In the genomic region with DNA sequence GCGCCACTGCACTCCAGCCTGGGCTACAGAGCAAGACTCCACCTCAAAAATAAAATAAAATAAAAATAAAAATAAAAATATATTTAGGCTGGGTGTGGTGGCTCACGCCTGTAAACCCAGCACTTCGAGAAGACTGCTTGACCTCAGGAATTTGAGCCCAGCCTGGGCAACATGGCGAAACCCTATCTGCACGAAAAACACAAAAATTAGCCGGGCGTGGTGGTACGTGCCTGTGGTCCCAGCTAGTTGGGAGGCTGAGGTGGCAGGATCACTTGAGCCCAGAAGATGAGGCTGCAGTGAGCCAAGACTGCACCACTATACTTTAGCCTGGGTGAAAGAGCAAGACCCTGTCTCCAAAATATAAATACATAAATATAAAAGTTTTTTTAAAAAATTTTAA, we compare ENCODE assay signal across 14 cellular contexts. TPM values are rescaled to one million over a fixed set of nuclear protein-coding genes. Genes with fewer than 3 reads are reported as not detected.
DNase-seq lines count a peak whose midpoint lies in the region; ATAC-seq and TF ChIP-seq lines count a peak whose summit lies in the region.
"Had no signal": no experiment of that assay in that cellular context is flagged by ENCODE, and none has a peak within 500 bp of the region (broad histone marks: within the 10 kb centered on the region; RNA-seq: fewer than 3 reads in every experiment).

No MANE protein-coding gene starts in this region.

- intact Hi-C loops in thyroid gland (cut with DNase I), result no loop called here

- peaks cover 3 to 19% of the 10 kb centered on the region in 2 donors for H3K36me3 Mint-ChIP-seq in stimulated activated naive B cell treated with anti-CD40 and anti-IgM and Interleukin-4, amounts not matched to agents 10 μg/mL and 1 μg/mL and 100 μg/mL, for 72 hours

- H4K20me1 ChIP-seq in SK-N-SH (ENCODE audit: insufficient read depth), result peaks cover 100% of the 10 kb centered on the region

- H3K36me3 ChIP-seq in SK-N-SH (replicated peaks in 1 of 2; ENCODE audit: control insufficient read depth in 1 of 2, insufficient read depth in 2 of 2, low read length in 1 of 2) (peaks cover 22 to 42% of the 10 kb centered on the region in 2 experiments), adipocyte (ENCODE audit: control insufficient read depth, insufficient read depth, low read length, severe bottlenecking) (peaks cover 2% of the 10 kb centered on the region), thyroid gland (no peaks in the 10 kb centered on the region)
- H3K36me3 ChIP-seq: HAP-1 had no signal

- H3K79me2 ChIP-seq in SK-N-SH (ENCODE audit: insufficient read depth), result peaks cover 100% of the 10 kb centered on the region

- no peaks in the 10 kb centered on the region for H3K27me3 Mint-ChIP-seq in stimulated activated naive B cell treated with anti-CD40 and anti-IgM and Interleukin-4, amounts not matched to agents 10 μg/mL and 1 μg/mL and 100 μg/mL, for 72 hours
- H3K27me3 Mint-ChIP-seq: CD4-positive, CD25-positive, alpha-beta regulatory T cell had no signal

- no peak overlapping the region for H2AFZ ChIP-seq in SK-N-SH (ENCODE audit: low read depth)

- CTCF ChIA-PET in SK-N-SH (lab: Yijun Ruan, JAX), result no interaction called here

- TF ChIP-seq RAD21 in SK-N-SH (IDR thresholded peaks at IDR 0.05; ENCODE audit: low read length), result no peak

- no peaks in the 10 kb centered on the region for H3K9me3 Mint-ChIP-seq in stimulated activated naive B cell treated with anti-CD40 and anti-IgM and Interleukin-4, amounts not matched to agents 10 μg/mL and 1 μg/mL and 100 μg/mL, for 72 hours

- TF ChIP-seq POLR2A in thyroid gland (IDR thresholded peaks at IDR 0.05), result no peak

- H3K27me3 ChIP-seq in SK-N-SH (ENCODE audit: insufficient read depth) (no peaks in the 10 kb centered on the region), adipocyte (replicated peaks; ENCODE audit: control insufficient read depth, insufficient read depth, low read length) (no peaks in the 10 kb centered on the region), thyroid gland (no peaks in the 10 kb centered on the region)
- H3K27me3 ChIP-seq: BLaER1 had no signal

- H3K4me3 ChIP-seq in SK-N-SH (ENCODE audit: low read depth in 2 of 2, low read length in 1 of 2) (no peak overlapping the region), adipocyte (ENCODE audit: low read length) (peak overlapping the region; percentile 100), thyroid gland (replicated peaks in 1 of 3) (no peak overlapping the region)
- H3K4me3 ChIP-seq: BLaER1, HAP-1 had no signal

- H3K9ac ChIP-seq in SK-N-SH (no peak overlapping the region), adipocyte (ENCODE audit: low read length) (no peak overlapping the region)
- H3K9ac ChIP-seq: BLaER1 had no signal

- TF ChIP-seq CTCF in SK-N-SH (IDR thresholded peaks at IDR 0.05) (no peak), thyroid gland (IDR thresholded peaks at IDR 0.05) (no peak)

- ATAC-seq in SK-N-SH treated with all-trans-retinoic acid at 6 μM for 48 hours, result no peak
- no peak for ATAC-seq in stimulated activated naive B cell treated with anti-CD40 and anti-IgM and Interleukin-4, amounts not matched to agents 10 μg/mL and 1 μg/mL and 100 μg/mL, for 72 hours (replicated peaks)

- H3K27ac Mint-ChIP-seq in stimulated activated naive B cell treated with anti-CD40 and anti-IgM and Interleukin-4, amounts not matched to agents 10 μg/mL and 1 μg/mL and 100 μg/mL, for 72 hours, result no peak overlapping the region
- H3K27ac Mint-ChIP-seq: CD4-positive, CD25-positive, alpha-beta regulatory T cell had no signal

- H3K4me3 Mint-ChIP-seq in stimulated activated naive B cell treated with anti-CD40 and anti-IgM and Interleukin-4, amounts not matched to agents 10 μg/mL and 1 μg/mL and 100 μg/mL, for 72 hours, result no peak overlapping the region

- no peaks in the 10 kb centered on the region for H3K9me2 ChIP-seq in SK-N-SH

- peaks cover 8 to 17% of the 10 kb centered on the region in 2 experiments; a peak in 3 of 4 replicates for H3K4me1 ChIP-seq in SK-N-SH (ENCODE audit: control insufficient read depth in 1 of 2, insufficient read depth in 2 of 2, low read depth in 1 of 2, low read length in 1 of 2)
- peaks cover 65% of the 10 kb centered on the region for H3K4me1 ChIP-seq in adipocyte (ENCODE audit: control insufficient read depth, insufficient read depth, low read length)
- H3K4me1 ChIP-seq in thyroid gland, result peaks cover 10 to 24% of the 10 kb centered on the region in 2 donors

- peaks cover 14 to 35% of the 10 kb centered on the region in 2 donors for H3K4me1 Mint-ChIP-seq in stimulated activated naive B cell treated with anti-CD40 and anti-IgM and Interleukin-4, amounts not matched to agents 10 μg/mL and 1 μg/mL and 100 μg/mL, for 72 hours

- no peak for TF ChIP-seq EP300 in SK-N-SH (IDR thresholded peaks at IDR 0.05; ENCODE audit: borderline replicate concordance in 1 of 2, low read depth in 1 of 2, low read length in 1 of 2)

- no peaks in the 10 kb centered on the region for H3K9me3 ChIP-seq in SK-N-SH
- H3K9me3 ChIP-seq in adipocyte (ENCODE audit: control insufficient read depth, low read length), result no peaks in the 10 kb centered on the region
- no peaks in the 10 kb centered on the region for H3K9me3 ChIP-seq in thyroid gland

- H3K4me2 ChIP-seq in SK-N-SH, result 0 out of 2 replicates have a peak overlapping the region, but pooled peaks have one; percentile 94
- H3K4me2 ChIP-seq: BLaER1 had no signal

- peaks cover 32% of the 10 kb centered on the region for H3F3A ChIP-seq in SK-N-SH (replicated peaks; ENCODE audit: insufficient read depth)

- DNase-seq in SK-N-SH, result no peak
- no peak for DNase-seq in adipocyte (ENCODE audit: low read depth)
- peak; percentile 60 for DNase-seq in myocyte (ENCODE audit: low read depth)
- no peak for DNase-seq in stimulated activated naive B cell treated with anti-CD40 and anti-IgM and Interleukin-4, amounts not matched to agents 10 μg/mL and 1 μg/mL and 100 μg/mL, for 72 hours
- DNase-seq in thyroid gland, result no peak
- no peak for DNase-seq in stimulated activated naive CD4-positive, alpha-beta T cell (lab: John Stamatoyannopoulos, UW)
- DNase-seq in NCI-H748 (lab: John Stamatoyannopoulos, UW; ENCODE audit: unreplicated experiment), result no peak
- DNase-seq: AML-193; CD4-positive, CD25-positive, alpha-beta regulatory T cell; DMS53 had no signal

- 93% methylated on average over 8 of the region's 8 CpGs for WGBS in SK-N-SH (ENCODE audit: low lambda C conversion rate)
- 96% methylated on average over 8 of the region's 8 CpGs for WGBS in thyroid gland, 2 donors

- POLR2A ChIA-PET in SK-N-SH (lab: Yijun Ruan, JAX), result no interaction called here

- H3K27ac ChIP-seq in SK-N-SH (ENCODE audit: low read depth in 2 of 2, low read length in 1 of 2) (no peak overlapping the region), thyroid gland (no peak overlapping the region)
- H3K27ac ChIP-seq: 22Rv1, BLaER1 had no signal

TF ChIP-seq in SK-N-SH, 30 proteins besides CTCF, POLR2A, EP300 and RAD21 (continues in another document):
- TF ChIP-seq SMC3 (IDR thresholded peaks at IDR 0.05; ENCODE audit: low read depth, low read length) (no peak), GABPA (IDR thresholded peaks at IDR 0.05; ENCODE audit: low read depth) (no peak), FOXM1 (IDR thresholded peaks at IDR 0.05; ENCODE audit: low read depth) (no peak), MEF2A (IDR thresholded peaks at IDR 0.05; ENCODE audit: borderline replicate concordance, low read depth) (no peak), TCF12 (IDR thresholded peaks at IDR 0.05) (no peak), POLR2AphosphoS5 (IDR thresholded peaks at IDR 0.05; ENCODE audit: low read depth, low read length) (no peak), SIN3A (IDR thresholded peaks at IDR 0.05; ENCODE audit: borderline replicate concordance, low read depth, low read length) (no peak), NRF1 (IDR thresholded peaks at IDR 0.05; ENCODE audit: low read depth, low read length) (no peak), GATA2 (CRISPR knock-in tag; IDR thresholded peaks at IDR 0.05) (no peak), FOSL2 (IDR thresholded peaks at IDR 0.05; ENCODE audit: borderline replicate concordance, low read depth) (no peak)
- TF ChIP-seq, protein P1, sequence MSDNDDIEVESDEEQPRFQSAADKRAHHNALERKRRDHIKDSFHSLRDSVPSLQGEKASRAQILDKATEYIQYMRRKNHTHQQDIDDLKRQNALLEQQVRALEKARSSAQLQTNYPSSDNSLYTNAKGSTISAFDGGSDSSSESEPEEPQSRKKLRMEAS (IDR thresholded peaks at IDR 0.05; ENCODE audit: low read depth), result no peak

TF ChIP-seq in SK-N-SH treated with all-trans-retinoic acid at 6 μM for 48 hours, 23 proteins besides CTCF, POLR2A, EP300 and RAD21 (continues in another document):
- TF ChIP-seq ZC3H10 (CRISPR knock-in tag; IDR thresholded peaks at IDR 0.05) (no peak), ZNF8 (CRISPR knock-in tag; IDR thresholded peaks at IDR 0.05) (no peak), ARNTL (CRISPR knock-in tag; IDR thresholded peaks at IDR 0.05; ENCODE audit: borderline replicate concordance, low read depth) (no peak), ZFP30 (CRISPR knock-in tag; IDR thresholded peaks at IDR 0.05) (no peak), OSR1 (CRISPR knock-in tag; IDR thresholded peaks at IDR 0.05) (no peak), ZFP3 (CRISPR knock-in tag; IDR thresholded peaks at IDR 0.05) (no peak), RARB (CRISPR knock-in tag; IDR thresholded peaks at IDR 0.05) (no peak)
- TF ChIP-seq, protein P2, sequence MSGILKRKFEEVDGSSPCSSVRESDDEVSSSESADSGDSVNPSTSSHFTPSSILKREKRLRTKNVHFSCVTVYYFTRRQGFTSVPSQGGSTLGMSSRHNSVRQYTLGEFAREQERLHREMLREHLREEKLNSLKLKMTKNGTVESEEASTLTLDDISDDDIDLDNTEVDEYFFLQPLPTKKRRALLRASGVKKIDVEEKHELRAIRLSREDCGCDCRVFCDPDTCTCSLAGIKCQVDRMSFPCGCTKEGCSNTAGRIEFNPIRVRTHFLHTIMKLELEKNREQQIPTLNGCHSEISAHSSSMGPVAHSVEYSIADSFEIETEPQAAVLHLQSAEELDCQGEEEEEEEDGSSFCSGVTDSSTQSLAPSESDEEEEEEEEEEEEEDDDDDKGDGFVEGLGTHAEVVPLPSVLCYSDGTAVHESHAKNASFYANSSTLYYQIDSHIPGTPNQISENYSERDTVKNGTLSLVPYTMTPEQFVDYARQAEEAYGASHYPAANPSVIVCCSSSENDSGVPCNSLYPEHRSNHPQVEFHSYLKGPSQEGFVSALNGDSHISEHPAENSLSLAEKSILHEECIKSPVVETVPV (CRISPR knock-in tag; IDR thresholded peaks at IDR 0.05), result no peak

RNA-seq across cellular contexts. Expression of a gene that starts 6.4 kb away (rescaled TPM):
- 225 and 315 TPM in 2 replicates for polyA plus RNA-seq in SK-N-SH (2012; rRNA removed)
- polyA plus RNA-seq in SK-N-SH (2012; cell fraction: cytosol; rRNA removed), result 554 and 729 TPM in 2 replicates
- 502 and 652 TPM in 2 replicates for polyA plus RNA-seq in SK-N-SH (2012; cell fraction: nucleus; rRNA removed)
- 808 and 1,025 TPM in 2 replicates for total RNA-seq in myocyte
- polyA plus RNA-seq in myocyte (2012), result 845 TPM
- 100 to 1,000 TPM; 144 to 256 (median 180) TPM for total RNA-seq in thyroid gland
